In genomic region chr14:57487771-57488170, GRCh38 we compare ENCODE assay signal across 22 cellular contexts. TPM values are rescaled to one million over a fixed set of nuclear protein-coding genes. Genes with fewer than 3 reads are reported as not detected.
DNase-seq lines count a peak whose midpoint lies in the region; ATAC-seq and TF ChIP-seq lines count a peak whose summit lies in the region.
"Had no signal": no experiment of that assay in that cellular context is flagged by ENCODE, and none has a peak within 500 bp of the region (broad histone marks: within the 10 kb centered on the region; RNA-seq: fewer than 3 reads in every experiment).

No MANE protein-coding gene starts in this region.

- ATAC-seq in esophagus mucosa = no peak
- ATAC-seq: effector memory CD8-positive, alpha-beta T cell; foreskin keratinocyte had no signal

- H3K4me2 ChIP-seq in osteoblast (ENCODE audit: insufficient read depth, low read length) = no peak overlapping the region
- H3K4me2 ChIP-seq: BLaER1 treated with 17β-estradiol and CSF1 and Interleukin-3, amounts not matched to agents 10 nM and 100 nM; smooth muscle cell had no signal

- H3K4me3 ChIP-seq in choroid plexus epithelial cell (ENCODE audit: low read depth, low read length) (no peak overlapping the region), osteoblast (ENCODE audit: insufficient read depth, low read length) (no peak overlapping the region)
- H3K4me3 ChIP-seq: BLaER1 treated with 17β-estradiol and CSF1 and Interleukin-3, amounts not matched to agents 10 nM and 100 nM; HAP-1; smooth muscle cell; thyroid gland had no signal

- H3K9me3 ChIP-seq in osteoblast (ENCODE audit: low read depth, low read length) = no peaks in the 10 kb centered on the region
- H3K9me3 ChIP-seq: BLaER1 treated with 17β-estradiol and CSF1 and Interleukin-3, amounts not matched to agents 10 nM and 100 nM; HAP-1; thyroid gland had no signal

- DNase-seq in ELR (ENCODE audit: low read depth) (peak; percentile 42), M059J (ENCODE audit: low read depth) (peak; percentile 11), choroid plexus epithelial cell (ENCODE audit: low read depth) (peak; percentile 11), osteoblast (ENCODE audit: insufficient read length, low spot score, missing footprints) (no peak), DMS53 treated with DMSO at 0.1 percent for 48 hours (lab: John Stamatoyannopoulos, UW; ENCODE audit: unreplicated experiment) (no peak)
- no peak for DNase-seq in activated CD4-positive, alpha-beta T cell treated with anti-CD3 and anti-CD28 coated beads, Interleukin-2, amount 50 U/mL, for 48 hours
- DNase-seq: amniotic stem cell; cerebellar nuclear complex; DMS 273 treated with DMSO at 0.1 percent for 48 hours; effector memory CD8-positive, alpha-beta T cell; NCI-H1436; NCI-H2227 treated with DMSO at 0.1 percent for 48 hours; T-helper 1 cell; thyroid gland had no signal

- H3K4me1 ChIP-seq in osteoblast (ENCODE audit: insufficient read depth, low read length) = peaks cover 3% of the 10 kb centered on the region
- H3K4me1 ChIP-seq: foreskin keratinocyte, HAP-1, thyroid gland had no signal

- TF ChIP-seq CTCF in choroid plexus epithelial cell (conservative IDR thresholded peaks at IDR 0.05; ENCODE audit: low read depth, low read length) (no peak), osteoblast (IDR thresholded peaks at IDR 0.05; ENCODE audit: extremely low read depth, low read depth, low read length) (no peak)

- peak overlapping the region; percentile 16 for H2AFZ ChIP-seq in osteoblast (ENCODE audit: low read length)

- H3K36me3 ChIP-seq in osteoblast (ENCODE audit: insufficient read depth, low read length) = no peaks in the 10 kb centered on the region
- H3K36me3 ChIP-seq: BLaER1 treated with 17β-estradiol and CSF1 and Interleukin-3, amounts not matched to agents 10 nM and 100 nM; HAP-1; thyroid gland had no signal

- peaks cover 5% of the 10 kb centered on the region for H3K27me3 ChIP-seq in osteoblast (ENCODE audit: insufficient read depth, low read length)
- H3K27me3 ChIP-seq: BLaER1 treated with 17β-estradiol and CSF1 and Interleukin-3, amounts not matched to agents 10 nM and 100 nM; thyroid gland had no signal

- no peaks in the 10 kb centered on the region for H4K20me1 ChIP-seq in osteoblast (ENCODE audit: insufficient read depth, low read length)
- H4K20me1 ChIP-seq: BLaER1 treated with 17β-estradiol and CSF1 and Interleukin-3, amounts not matched to agents 10 nM and 100 nM had no signal

- no peak overlapping the region for H3K27ac ChIP-seq in osteoblast (ENCODE audit: low read depth, low read length)
- H3K27ac ChIP-seq: BLaER1 treated with 17β-estradiol and CSF1 and Interleukin-3, amounts not matched to agents 10 nM and 100 nM; foreskin keratinocyte; RWPE1; thyroid gland had no signal

- H3K79me2 ChIP-seq in osteoblast (ENCODE audit: insufficient read depth, low read length) = no peaks in the 10 kb centered on the region

RNA-seq across cellular contexts. Expression of gene CCDC198, which starts 5.9 kb away (rescaled TPM):
- total RNA-seq in M059J (2014; rRNA removed; shearing (Covaris generic)) = not detected in 2 replicates
- total RNA-seq in osteoblast (not detected in 2 replicates), esophagus mucosa (not detected)
- total RNA-seq: activated CD8-positive, alpha-beta memory T cell treated with anti-CD3 and anti-CD28 coated beads for 36 hours; foreskin keratinocyte; lower leg skin; smooth muscle cell; thyroid gland had no signal

Comparison
In these comparisons a context has a peak if more than half of its experiments do, and no peak if none do; other contexts are left out.
1. DNase-seq: peak in ELR (single experiment), M059J (single experiment) and choroid plexus epithelial cell (single experiment); none in osteoblast (single experiment), DMS53 treated with DMSO at 0.1 percent for 48 hours (single experiment) and activated CD4-positive, alpha-beta T cell treated with anti-CD3 and anti-CD28 coated beads, Interleukin-2, amount 50 U/mL, for 48 hours (0 of 2).